Comparison of ENCODE assay signal across 25 cellular contexts in the genomic region with DNA sequence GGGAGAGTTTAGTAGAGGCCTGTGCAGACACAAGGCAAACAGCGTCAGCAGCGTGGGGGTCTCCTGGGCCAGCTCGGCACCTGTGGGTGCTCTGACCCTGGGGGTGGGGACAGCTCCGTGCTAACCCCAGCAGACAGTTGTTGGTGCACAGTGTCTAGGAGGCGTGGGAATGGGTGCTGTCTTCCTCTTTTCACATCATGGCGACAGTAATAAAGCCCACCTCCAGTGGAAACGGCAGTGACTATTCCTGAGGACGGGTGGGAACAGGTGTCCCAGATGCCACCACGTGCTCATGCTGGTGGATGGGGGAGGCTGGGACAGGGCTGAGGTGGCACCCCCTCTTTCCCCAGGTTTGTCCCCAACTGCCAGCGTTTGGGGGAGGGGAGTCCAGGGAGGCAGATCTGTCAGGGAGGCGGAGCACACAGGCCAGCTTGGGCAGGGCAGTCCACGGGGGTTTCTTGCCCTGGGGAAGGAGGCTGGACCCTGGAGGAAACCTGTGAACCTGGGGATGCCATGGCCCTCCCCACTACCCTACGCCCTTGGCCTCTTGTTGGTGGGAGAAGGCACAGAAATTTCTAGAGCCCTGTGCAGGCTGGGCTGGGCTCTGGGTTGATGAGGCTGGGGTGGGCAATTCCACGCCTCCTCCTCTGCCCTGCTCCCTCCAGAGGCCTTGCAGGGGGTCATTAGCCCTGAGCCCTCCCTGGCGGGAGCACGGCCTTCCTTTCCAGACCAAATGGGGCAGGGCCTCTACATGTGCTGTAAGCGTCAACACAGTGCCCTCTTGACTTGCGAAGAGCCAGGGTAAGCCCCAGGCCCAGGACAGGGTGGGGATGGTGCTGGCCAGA. TPM values are rescaled to one million over a fixed set of nuclear protein-coding genes. Genes with fewer than 3 reads are reported as not detected.
DNase-seq lines count a peak whose midpoint lies in the region; ATAC-seq and TF ChIP-seq lines count a peak whose summit lies in the region.
"Had no signal": no experiment of that assay in that cellular context is flagged by ENCODE, and none has a peak within 500 bp of the region (broad histone marks: within the 10 kb centered on the region; RNA-seq: fewer than 3 reads in every experiment).

No MANE protein-coding gene starts in this region.

- dilution Hi-C loops in IMR-90 (cut with HindIII; ENCODE audit: low sequenced_read_pairs, unreplicated experiment): no loop called here

- H4K5ac ChIP-seq in IMR-90 (ENCODE audit: low read depth, low read length): no peak overlapping the region

- H2BK15ac ChIP-seq in IMR-90 (ENCODE audit: low read depth, low read length): no peak overlapping the region

- peaks cover 16% of the 10 kb centered on the region for H3K9me1 ChIP-seq in IMR-90 (ENCODE audit: insufficient read depth, low read length)

- H3K4me1 Mint-ChIP-seq in nephron (peaks cover 8% of the 10 kb centered on the region), osteocyte (ENCODE audit: unreplicated experiment) (peaks cover 39% of the 10 kb centered on the region)
- no peaks in the 10 kb centered on the region for H3K4me1 Mint-ChIP-seq in activated T-helper 1 cell treated with anti-CD3 and anti-CD28 coated beads, Interleukin-12 subunit alpha, Interleukin-12 subunit beta, Interleukin-2, Interleukin-4 antibody, amounts not matched to agents 30 ng/mL and 10 ng/mL and 1 ng/mL, durations not matched to agents 14 hours and 24 hours and 36 hours (ENCODE audit: low read depth)

- no peak overlapping the region for H2BK5ac ChIP-seq in IMR-90 (ENCODE audit: low read depth, low read length, poor library complexity, severe bottlenecking)

- H3K36me3 ChIP-seq in BLaER1 (no peaks in the 10 kb centered on the region), IMR-90 (ENCODE audit: control insufficient read depth, insufficient read depth, low read length) (no peaks in the 10 kb centered on the region), ascending aorta (no peaks in the 10 kb centered on the region)
- H3K36me3 ChIP-seq: gastrocnemius medialis, ovary, spleen had no signal

- H3K79me1 ChIP-seq in IMR-90 (ENCODE audit: low read depth in 1 of 2, low read length in 2 of 2): peaks cover 0 to 12% of the 10 kb centered on the region in 2 experiments; a peak in 1 of 4 replicates

- H4K91ac ChIP-seq in IMR-90 (ENCODE audit: insufficient read depth, low read depth, low read length): no peak overlapping the region

- H3K4ac ChIP-seq in IMR-90 (ENCODE audit: low read depth, low read length): 0 out of 2 replicates have a peak overlapping the region, but pooled peaks have one; percentile 12

- peak overlapping the region; percentile 54 for H2AK5ac ChIP-seq in IMR-90 (ENCODE audit: low read depth, low read length)

- peak overlapping the region; percentile 15; the same call in 1 of the 2 replicates for H3K4me3 ChIP-seq in BLaER1
- H3K4me3 ChIP-seq in IMR-90 (ENCODE audit: insufficient read depth, low read depth, low read length): no peak overlapping the region
- no peak overlapping the region for H3K4me3 ChIP-seq in ascending aorta
- H3K4me3 ChIP-seq: gastrocnemius medialis, GM23338, ovary, spleen had no signal

- peak overlapping the region; percentile 30 for H3K9ac ChIP-seq in BLaER1
- no peak overlapping the region for H3K9ac ChIP-seq in IMR-90 (ENCODE audit: low read depth, low read length)

- WGBS in IMR-90 (ENCODE audit: extremely low coverage in 2 of 2, insufficient read length in 1 of 2), 2 experiments: 69% methylated on average over 6 of the region's 18 CpGs; no CpG with 5 or more reads in 1 of the 2 experiments

- H3K9me3 ChIP-seq in BLaER1: no peaks in the 10 kb centered on the region
- H3K9me3 ChIP-seq in IMR-90 (ENCODE audit: control insufficient read depth, insufficient read depth, low read length): no peaks in the 10 kb centered on the region
- no peaks in the 10 kb centered on the region for H3K9me3 ChIP-seq in ascending aorta
- H3K9me3 ChIP-seq: gastrocnemius medialis, ovary, spleen had no signal

- no peak for TF ChIP-seq POLR2A in IMR-90 (IDR thresholded peaks at IDR 0.05; ENCODE audit: low read depth, low read length)

- H3K9me3 Mint-ChIP-seq in nephron (no peaks in the 10 kb centered on the region), osteocyte (ENCODE audit: unreplicated experiment) (no peaks in the 10 kb centered on the region)
- no peaks in the 10 kb centered on the region for H3K9me3 Mint-ChIP-seq in activated T-helper 1 cell treated with anti-CD3 and anti-CD28 coated beads, Interleukin-12 subunit alpha, Interleukin-12 subunit beta, Interleukin-2, Interleukin-4 antibody, amounts not matched to agents 30 ng/mL and 10 ng/mL and 1 ng/mL, durations not matched to agents 14 hours and 24 hours and 36 hours
- H3K9me3 Mint-ChIP-seq: activated naive CD8-positive, alpha-beta T cell treated with anti-CD3 and anti-CD28 coated beads, Interleukin-2, amount 50 U/mL, for 24 hours; CD4-positive, alpha-beta memory T cell; mesothelial cell of epicardium; type B pancreatic cell had no signal

- H3K4me1 ChIP-seq in BLaER1 (peaks cover 57% of the 10 kb centered on the region), IMR-90 (ENCODE audit: control insufficient read depth, insufficient read depth, low read length) (peaks cover 17% of the 10 kb centered on the region), ascending aorta (peaks cover 11 to 15% of the 10 kb centered on the region in 2 donors)

- H3K36me3 Mint-ChIP-seq in nephron (ENCODE audit: low read depth) (no peaks in the 10 kb centered on the region), osteocyte (ENCODE audit: unreplicated experiment) (no peaks in the 10 kb centered on the region)
- H3K36me3 Mint-ChIP-seq in activated T-helper 1 cell treated with anti-CD3 and anti-CD28 coated beads, Interleukin-12 subunit alpha, Interleukin-12 subunit beta, Interleukin-2, Interleukin-4 antibody, amounts not matched to agents 30 ng/mL and 10 ng/mL and 1 ng/mL, durations not matched to agents 14 hours and 24 hours and 36 hours (ENCODE audit: low read depth): no peaks in the 10 kb centered on the region
- H3K36me3 Mint-ChIP-seq: brain, mesothelial cell of epicardium, type B pancreatic cell had no signal

- H3K27me3 Mint-ChIP-seq in nephron (ENCODE audit: low read depth): peaks cover 16% of the 10 kb centered on the region
- H3K27me3 Mint-ChIP-seq in activated T-helper 1 cell treated with anti-CD3 and anti-CD28 coated beads, Interleukin-12 subunit alpha, Interleukin-12 subunit beta, Interleukin-2, Interleukin-4 antibody, amounts not matched to agents 30 ng/mL and 10 ng/mL and 1 ng/mL, durations not matched to agents 14 hours and 24 hours and 36 hours (ENCODE audit: insufficient read depth): no peaks in the 10 kb centered on the region
- no peaks in the 10 kb centered on the region for H3K27me3 Mint-ChIP-seq in osteocyte (ENCODE audit: unreplicated experiment)
- H3K27me3 Mint-ChIP-seq: CD4-positive, alpha-beta memory T cell; naive thymus-derived CD4-positive, alpha-beta T cell; T-helper 17 cell had no signal

- peaks cover 45% of the 10 kb centered on the region for H4K20me1 ChIP-seq in BLaER1
- H4K20me1 ChIP-seq in IMR-90 (ENCODE audit: insufficient read depth, low read length): peaks cover 4% of the 10 kb centered on the region; the same call in 1 of the 2 replicates

- intact Hi-C loops in IMR-90 (cut with micrococcal nuclease): no loop called here
- intact Hi-C loops in ascending aorta (cut with DNase I): no loop called here
- intact Hi-C loops in head of caudate nucleus (cut with DNase I): no loop called here
- intact Hi-C loops in activated T-helper 1 cell treated with anti-CD3 and anti-CD28 coated beads, Interleukin-12 subunit alpha, Interleukin-12 subunit beta, Interleukin-2, Interleukin-4 antibody, amounts not matched to agents 30 ng/mL and 10 ng/mL and 1 ng/mL, durations not matched to agents 14 hours and 24 hours and 36 hours (cut with micrococcal nuclease): no loop called here

- BruUV-seq in IMR-90 (replicated peaks; lab: Mats Ljungman, UMichigan): no TSS peak

- H3K27ac Mint-ChIP-seq in nephron: no peak overlapping the region
- H3K27ac Mint-ChIP-seq in activated T-helper 1 cell treated with anti-CD3 and anti-CD28 coated beads, Interleukin-12 subunit alpha, Interleukin-12 subunit beta, Interleukin-2, Interleukin-4 antibody, amounts not matched to agents 30 ng/mL and 10 ng/mL and 1 ng/mL, durations not matched to agents 14 hours and 24 hours and 36 hours: no peak overlapping the region
- no peak overlapping the region for H3K27ac Mint-ChIP-seq in osteocyte (ENCODE audit: unreplicated experiment)
- H3K27ac Mint-ChIP-seq: activated naive CD8-positive, alpha-beta T cell treated with anti-CD3 and anti-CD28 coated beads, Interleukin-2, amount 50 U/mL, for 24 hours; brain; CD4-positive, alpha-beta memory T cell; GM23338; mesothelial cell of epicardium; naive thymus-derived CD4-positive, alpha-beta T cell; T-helper 17 cell; type B pancreatic cell had no signal

- DNase-seq in IMR-90 (no peak), ascending aorta (ENCODE audit: low spot score in 2 of 2) (no peak), left lobe of liver (ENCODE audit: low spot score) (no peak), head of caudate nucleus (no peak), osteocyte (ENCODE audit: extremely low spot score, unreplicated experiment) (no peak)
- no peak for DNase-seq in activated T-helper 1 cell treated with anti-CD3 and anti-CD28 coated beads, Interleukin-12 subunit alpha, Interleukin-12 subunit beta, Interleukin-2, Interleukin-4 antibody, amounts not matched to agents 30 ng/mL and 10 ng/mL and 1 ng/mL, durations not matched to agents 14 hours and 24 hours and 36 hours (ENCODE audit: low spot score)
- DNase-seq: activated CD4-positive, alpha-beta T cell treated with anti-CD3 and anti-CD28 coated beads for 1 hour; activated naive CD8-positive, alpha-beta T cell treated with anti-CD3 and anti-CD28 coated beads, Interleukin-2, amount 50 U/mL, for 24 hours; cerebellar nuclear complex; naive thymus-derived CD4-positive, alpha-beta T cell; NCI-H1105 treated with DMSO at 0.1 percent for 48 hours; NCI-H1930; NCI-H524 treated with DMSO at 0.1 percent for 48 hours; stimulated activated CD4-positive, alpha-beta T cell treated with anti-CD3 and anti-CD28 coated beads, Interleukin-4, amount 100 ng/mL, for 1 hour; T-helper 17 cell had no signal

- H2AK9ac ChIP-seq in IMR-90 (replicated peaks; ENCODE audit: low read depth, low read length, poor library complexity): peak overlapping the region; percentile 79

- TF ChIP-seq RAD21 in IMR-90 (IDR thresholded peaks at IDR 0.05; ENCODE audit: low read length): no peak

- H3K18ac ChIP-seq in IMR-90 (ENCODE audit: low read depth, low read length): no peak overlapping the region; the same call in 1 of the 2 replicates

- H3K23ac ChIP-seq in IMR-90 (ENCODE audit: low read depth, low read length): no peak overlapping the region

- POLR2A ChIA-PET in IMR-90 (lab: Charles Lee; ENCODE audit: unreplicated experiment): no interaction called here

- no peak overlapping the region for H3K14ac ChIP-seq in IMR-90 (replicated peaks; ENCODE audit: low read depth, low read length)

- no peak for TF ChIP-seq CTCF in IMR-90 (conservative IDR thresholded peaks at IDR 0.05; ENCODE audit: low read depth, low read length)
- TF ChIP-seq CTCF in ascending aorta (IDR thresholded peaks at IDR 0.05): no peak
- TF ChIP-seq CTCF in nephron (IDR thresholded peaks at IDR 0.05; ENCODE audit: unreplicated experiment in 3 of 3): no peak
- TF ChIP-seq CTCF in osteocyte (IDR thresholded peaks at IDR 0.05): no peak

- no peak overlapping the region for H2BK120ac ChIP-seq in IMR-90 (ENCODE audit: low read depth, low read length)

- H4K8ac ChIP-seq in IMR-90 (ENCODE audit: low read depth in 2 of 2, low read length in 2 of 2): no peak overlapping the region; a peak in 1 of 4 replicates

- in situ Hi-C loops in IMR-90 (cut with MboI; ENCODE audit: low sequenced_read_pairs): no loop called here

- no peak overlapping the region for H3K56ac ChIP-seq in IMR-90 (ENCODE audit: extremely low read depth, insufficient read depth, low read length)

- H3K4me3 Mint-ChIP-seq in nephron (peak overlapping the region in 2 of 3 experiments; percentile 24), osteocyte (ENCODE audit: unreplicated experiment) (no peak overlapping the region)
- H3K4me3 Mint-ChIP-seq in activated T-helper 1 cell treated with anti-CD3 and anti-CD28 coated beads, Interleukin-12 subunit alpha, Interleukin-12 subunit beta, Interleukin-2, Interleukin-4 antibody, amounts not matched to agents 30 ng/mL and 10 ng/mL and 1 ng/mL, durations not matched to agents 14 hours and 24 hours and 36 hours: no peak overlapping the region
- H3K4me3 Mint-ChIP-seq: activated naive CD8-positive, alpha-beta T cell treated with anti-CD3 and anti-CD28 coated beads, Interleukin-2, amount 50 U/mL, for 24 hours; GM23338; mesothelial cell of epicardium; T-helper 17 cell; type B pancreatic cell had no signal

- H3K4me2 ChIP-seq in BLaER1: peak overlapping the region; percentile 98
- no peak overlapping the region for H3K4me2 ChIP-seq in IMR-90 (ENCODE audit: low read depth, low read length)
- H3K4me2 ChIP-seq: GM23338 had no signal

- ATAC-seq in IMR-90 (ENCODE audit: low read depth) (no peak), left lobe of liver (no peak)
- ATAC-seq: activated naive CD8-positive, alpha-beta T cell treated with anti-CD3 and anti-CD28 coated beads, Interleukin-2, amount 50 U/mL, for 24 hours; GM23338; naive thymus-derived CD4-positive, alpha-beta T cell; T-helper 17 cell had no signal

- CTCF ChIA-PET in IMR-90 (lab: Yijun Ruan, JAX): no interaction called here

- H2BK20ac ChIP-seq in IMR-90 (ENCODE audit: low read depth, low read length): no peak overlapping the region

- H3K27ac ChIP-seq in BLaER1 (peak overlapping the region; percentile 45), IMR-90 (ENCODE audit: insufficient read depth, low read length) (no peak overlapping the region), ascending aorta (peak overlapping the region; percentile 19 to 38)
- H3K27ac ChIP-seq: ovary, spleen had no signal

- peak overlapping the region; percentile 43 for H2AFZ ChIP-seq in IMR-90 (replicated peaks; ENCODE audit: low read length, poor library complexity)
- H2AFZ ChIP-seq: GM23338 had no signal

- H3K27me3 ChIP-seq in BLaER1 (no peaks in the 10 kb centered on the region; the same call in 1 of the 2 replicates), IMR-90 (ENCODE audit: control insufficient read depth, insufficient read depth, low read length) (no peaks in the 10 kb centered on the region), ascending aorta (no peaks in the 10 kb centered on the region)
- H3K27me3 ChIP-seq: gastrocnemius medialis, ovary, spleen had no signal

RNA-seq across cellular contexts. Expression of a gene that starts 3.8 kb away (rescaled TPM):
- total RNA-seq in IMR-90 (2012; rRNA removed) (1.1 and 1.3 TPM in 2 replicates), ascending aorta (23.5 TPM), left lobe of liver (4.9 TPM), osteocyte (2.7 and 3.1 TPM in 2 replicates)
- polyA plus RNA-seq in IMR-90 (2012; rRNA removed): 2.3 and 3.6 TPM in 2 replicates
- 1.7 and 3.3 TPM in 2 replicates for polyA plus RNA-seq in IMR-90 (2012; cell fraction: cytosol; rRNA removed)
- 1.2 and 2.1 TPM in 2 replicates for polyA plus RNA-seq in IMR-90 (2012; cell fraction: nucleus; rRNA removed; ENCODE audit: low replicate concordance)
- total RNA-seq in activated T-helper 1 cell treated with anti-CD3 and anti-CD28 coated beads, Interleukin-12 subunit alpha, Interleukin-12 subunit beta, Interleukin-2, Interleukin-4 antibody, amounts not matched to agents 30 ng/mL and 10 ng/mL and 1 ng/mL, durations not matched to agents 14 hours and 24 hours and 36 hours: 5.9 and 6.1 TPM in 2 replicates

RNA-seq across cellular contexts. Expression of a gene that starts 9.2 kb away (rescaled TPM):
- total RNA-seq in IMR-90 (2012; rRNA removed): 182 and 193 TPM in 2 replicates
- polyA plus RNA-seq in IMR-90 (2012; rRNA removed): 221 and 242 TPM in 2 replicates
- polyA plus RNA-seq in IMR-90 (2012; cell fraction: cytosol; rRNA removed): 248 and 535 TPM in 2 replicates
- polyA plus RNA-seq in IMR-90 (2012; cell fraction: nucleus; rRNA removed; ENCODE audit: low replicate concordance): 317 and 551 TPM in 2 replicates
- total RNA-seq in ascending aorta: 112 TPM
- 90.1 TPM for total RNA-seq in left lobe of liver
- 137 and 140 TPM in 2 replicates for total RNA-seq in activated T-helper 1 cell treated with anti-CD3 and anti-CD28 coated beads, Interleukin-12 subunit alpha, Interleukin-12 subunit beta, Interleukin-2, Interleukin-4 antibody, amounts not matched to agents 30 ng/mL and 10 ng/mL and 1 ng/mL, durations not matched to agents 14 hours and 24 hours and 36 hours
- total RNA-seq in osteocyte: 157 and 160 TPM in 2 replicates

RNA-seq across cellular contexts. Expression of a gene that starts 51.8 kb away (rescaled TPM):
- total RNA-seq in IMR-90 (2012; rRNA removed) (132 and 166 TPM in 2 replicates), ascending aorta (410 TPM), left lobe of liver (50.3 TPM), osteocyte (50.1 and 52.3 TPM in 2 replicates)
- polyA plus RNA-seq in IMR-90 (2012; rRNA removed): 184 and 248 TPM in 2 replicates
- 392 and 403 TPM in 2 replicates for polyA plus RNA-seq in IMR-90 (2012; cell fraction: cytosol; rRNA removed)
- 69.2 and 188 TPM in 2 replicates for polyA plus RNA-seq in IMR-90 (2012; cell fraction: nucleus; rRNA removed; ENCODE audit: low replicate concordance)
- 111 and 113 TPM in 2 replicates for total RNA-seq in activated T-helper 1 cell treated with anti-CD3 and anti-CD28 coated beads, Interleukin-12 subunit alpha, Interleukin-12 subunit beta, Interleukin-2, Interleukin-4 antibody, amounts not matched to agents 30 ng/mL and 10 ng/mL and 1 ng/mL, durations not matched to agents 14 hours and 24 hours and 36 hours

Comparison
In these comparisons a context has a peak if more than half of its experiments do, and no peak if none do; other contexts are left out.
1. H3K4me3 Mint-ChIP-seq: peak in nephron (2 of 3); none in activated T-helper 1 cell treated with anti-CD3 and anti-CD28 coated beads, Interleukin-12 subunit alpha, Interleukin-12 subunit beta, Interleukin-2, Interleukin-4 antibody, amounts not matched to agents 30 ng/mL and 10 ng/mL and 1 ng/mL, durations not matched to agents 14 hours and 24 hours and 36 hours (single experiment) and osteocyte (single experiment).